25 cellular contexts compared by ENCODE assay signal in genomic region chr3:63706321-63707085, GRCh38. TPM values are rescaled to one million over a fixed set of nuclear protein-coding genes. Genes with fewer than 3 reads are reported as not detected.
DNase-seq lines count a peak whose midpoint lies in the region; ATAC-seq, FAIRE-seq and TF ChIP-seq lines count a peak whose summit lies in the region.
"Had no signal": no experiment of that assay in that cellular context is flagged by ENCODE, and none has a peak within 500 bp of the region (broad histone marks: within the 10 kb centered on the region; RNA-seq: fewer than 3 reads in every experiment).

No MANE protein-coding gene starts in this region.

- no peaks in the 10 kb centered on the region for H3K36me3 Mint-ChIP-seq in astrocyte (ENCODE audit: low read depth, unreplicated experiment)
- H3K36me3 Mint-ChIP-seq in activated naive CD4-positive, alpha-beta T cell treated with anti-CD3 and anti-CD28 coated beads, Interleukin-2, amount 10 ng/mL, durations not matched to agents 7 days and 5 days, result no peaks in the 10 kb centered on the region
- H3K36me3 Mint-ChIP-seq: mesothelial cell of epicardium had no signal

- TF ChIP-seq CTCF in mammary epithelial cell (conservative IDR thresholded peaks at IDR 0.05 in 1 of 2, IDR thresholded peaks at IDR 0.05 in 1 of 2; ENCODE audit: extremely low read depth in 1 of 2, insufficient read depth in 1 of 2, low read depth in 1 of 2, low read length in 2 of 2), result no peak
- no peak for TF ChIP-seq CTCF in breast epithelium (IDR thresholded peaks at IDR 0.05)
- TF ChIP-seq CTCF in astrocyte (IDR thresholded peaks at IDR 0.05; ENCODE audit: insufficient read depth, low read depth, low read length), result no peak
- no peak for TF ChIP-seq CTCF in foreskin keratinocyte (conservative IDR thresholded peaks at IDR 0.05)

- H3K27me3 ChIP-seq in mammary epithelial cell (ENCODE audit: insufficient read depth, low read length) (no peaks in the 10 kb centered on the region), breast epithelium (no peaks in the 10 kb centered on the region), astrocyte (ENCODE audit: insufficient read depth, low read length) (no peaks in the 10 kb centered on the region), foreskin keratinocyte (no peaks in the 10 kb centered on the region)
- H3K27me3 ChIP-seq: ascending aorta; BLaER1 treated with 17β-estradiol and CSF1 and Interleukin-3, amounts not matched to agents 10 nM and 100 nM; esophagus squamous epithelium; hepatocyte; MG63; suprapubic skin had no signal

- DNase-seq in mammary epithelial cell, result peak; percentile 87
- DNase-seq in breast epithelium (ENCODE audit: low spot score in 2 of 2), result no peak
- DNase-seq in astrocyte (ENCODE audit: low read depth), result peak; percentile 56
- DNase-seq in foreskin keratinocyte, result peak; percentile 71 to 87
- peak; percentile 43 for DNase-seq in superior temporal gyrus (ENCODE audit: extremely low spot score)
- DNase-seq in GM19238 (ENCODE audit: insufficient read length, low spot score), result no peak
- DNase-seq in activated naive CD4-positive, alpha-beta T cell treated with anti-CD3 and anti-CD28 coated beads, Interleukin-2, amount 10 ng/mL, durations not matched to agents 7 days and 5 days, result no peak
- no peak for DNase-seq in KBM-7
- DNase-seq: 8988T; activated CD4-positive, alpha-beta T cell treated with anti-CD3 and anti-CD28 coated beads, Interleukin-2, amount 10 ng/mL, durations not matched to agents 24 days and 14 days; activated CD8-positive, alpha-beta memory T cell treated with anti-CD3 and anti-CD28 coated beads, Interleukin-2, amount 50 U/mL, for 4 hours; esophagus squamous epithelium; islet precursor cell; MG63; NCI-H774; psoas muscle; stimulated activated CD8-positive, alpha-beta memory T cell treated with anti-CD3 and anti-CD28 coated beads, Interleukin-4, amount 100 ng/mL, for 48 hours had no signal

- BruUV-seq in mammary epithelial cell (replicated peaks; lab: Mats Ljungman, UMichigan), result no TSS peak

- no peaks in the 10 kb centered on the region for H3K27me3 Mint-ChIP-seq in astrocyte (ENCODE audit: low read depth, unreplicated experiment)
- H3K27me3 Mint-ChIP-seq in activated naive CD4-positive, alpha-beta T cell treated with anti-CD3 and anti-CD28 coated beads, Interleukin-2, amount 10 ng/mL, durations not matched to agents 7 days and 5 days, result no peaks in the 10 kb centered on the region
- H3K27me3 Mint-ChIP-seq: activated CD4-positive, alpha-beta T cell treated with anti-CD3 and anti-CD28 coated beads, Interleukin-2, amount 10 ng/mL, durations not matched to agents 24 days and 14 days had no signal

- dilution Hi-C loops in mammary epithelial cell (cut with HindIII; ENCODE audit: low sequenced_read_pairs), result no loop called here

- H2AFZ ChIP-seq in mammary epithelial cell (ENCODE audit: low read depth, low read length), result peak overlapping the region; percentile 24
- no peak overlapping the region for H2AFZ ChIP-seq in astrocyte (ENCODE audit: low read depth, low read length)
- H2AFZ ChIP-seq: hepatocyte had no signal

- H3K4me1 ChIP-seq in mammary epithelial cell (ENCODE audit: insufficient read depth, low read length), result peaks cover 32% of the 10 kb centered on the region
- no peaks in the 10 kb centered on the region for H3K4me1 ChIP-seq in breast epithelium
- H3K4me1 ChIP-seq in astrocyte (ENCODE audit: insufficient read depth, low read length), result peaks cover 9% of the 10 kb centered on the region
- peaks cover 11% of the 10 kb centered on the region for H3K4me1 ChIP-seq in foreskin keratinocyte
- H3K4me1 ChIP-seq: ascending aorta; BLaER1 treated with 17β-estradiol and CSF1 and Interleukin-3, amounts not matched to agents 10 nM and 100 nM; esophagus squamous epithelium; psoas muscle; suprapubic skin had no signal

- H4K20me1 ChIP-seq in mammary epithelial cell (ENCODE audit: insufficient read depth, low read length) (no peaks in the 10 kb centered on the region), astrocyte (ENCODE audit: insufficient read depth, low read length) (no peaks in the 10 kb centered on the region)
- H4K20me1 ChIP-seq: BLaER1 treated with 17β-estradiol and CSF1 and Interleukin-3, amounts not matched to agents 10 nM and 100 nM had no signal

- 39% methylated on average over 4 of the region's 4 CpGs for WGBS in mammary epithelial cell (ENCODE audit: low coverage, missing lambda C conversion rate)

- in situ Hi-C loops in mammary epithelial cell (cut with MboI; ENCODE audit: low sequenced_read_pairs in 2 of 2), result no loop called here
- in situ Hi-C loops in KBM-7 (cut with MboI; ENCODE audit: low pct_unique_long_range_greater_than_20kb, low sequenced_read_pairs), result no loop called here

- intact Hi-C loops in mammary epithelial cell (cut with micrococcal nuclease), result no loop called here
- intact Hi-C loops in breast epithelium (cut with DNase I; ENCODE audit: low total_unique reads), result no loop called here

- no peak overlapping the region for H3K9ac ChIP-seq in mammary epithelial cell (ENCODE audit: insufficient read depth, low read length)
- no peak overlapping the region for H3K9ac ChIP-seq in astrocyte (ENCODE audit: low read length)
- H3K9ac ChIP-seq: BLaER1 treated with 17β-estradiol and CSF1 and Interleukin-3, amounts not matched to agents 10 nM and 100 nM had no signal

- H3K79me2 ChIP-seq in mammary epithelial cell (ENCODE audit: insufficient read depth, low read length), result no peaks in the 10 kb centered on the region
- no peaks in the 10 kb centered on the region for H3K79me2 ChIP-seq in astrocyte (ENCODE audit: insufficient read depth, low read length)
- H3K79me2 ChIP-seq: hepatocyte had no signal

- H3K9me3 ChIP-seq in mammary epithelial cell (replicated peaks; ENCODE audit: insufficient read depth, low read length) (no peaks in the 10 kb centered on the region), breast epithelium (no peaks in the 10 kb centered on the region), astrocyte (ENCODE audit: insufficient read depth, low read depth, low read length) (no peaks in the 10 kb centered on the region)
- H3K9me3 ChIP-seq: ascending aorta; BLaER1 treated with 17β-estradiol and CSF1 and Interleukin-3, amounts not matched to agents 10 nM and 100 nM; esophagus squamous epithelium; MG63; psoas muscle; suprapubic skin had no signal

- H3K4me2 ChIP-seq in mammary epithelial cell (ENCODE audit: insufficient read depth, low read depth, low read length) (peak overlapping the region; percentile 50), astrocyte (ENCODE audit: low read length) (peak overlapping the region; percentile 15)
- H3K4me2 ChIP-seq: BLaER1 treated with 17β-estradiol and CSF1 and Interleukin-3, amounts not matched to agents 10 nM and 100 nM; hepatocyte had no signal

- H3K27ac ChIP-seq in mammary epithelial cell (ENCODE audit: insufficient read depth, low read depth, low read length) (no peak overlapping the region), breast epithelium (peak overlapping the region in 1 of 2 donors; percentile 41), astrocyte (ENCODE audit: low read depth, low read length) (no peak overlapping the region), foreskin keratinocyte (no peak overlapping the region)
- H3K27ac ChIP-seq: ascending aorta; BLaER1 treated with 17β-estradiol and CSF1 and Interleukin-3, amounts not matched to agents 10 nM and 100 nM; esophagus squamous epithelium; hepatocyte; psoas muscle; suprapubic skin had no signal

- peak; percentile 73 for FAIRE-seq in astrocyte (lab: Jason Lieb, UNC)
- FAIRE-seq: HepG2 had no signal

- H3K4me3 Mint-ChIP-seq in astrocyte (ENCODE audit: unreplicated experiment), result no peak overlapping the region
- no peak overlapping the region for H3K4me3 Mint-ChIP-seq in activated naive CD4-positive, alpha-beta T cell treated with anti-CD3 and anti-CD28 coated beads, Interleukin-2, amount 10 ng/mL, durations not matched to agents 7 days and 5 days
- H3K4me3 Mint-ChIP-seq: activated CD4-positive, alpha-beta T cell treated with anti-CD3 and anti-CD28 coated beads, Interleukin-2, amount 10 ng/mL, durations not matched to agents 24 days and 14 days; mesothelial cell of epicardium; neural crest cell had no signal

- H3K36me3 ChIP-seq in mammary epithelial cell (ENCODE audit: insufficient read depth, low read length) (no peaks in the 10 kb centered on the region), breast epithelium (no peaks in the 10 kb centered on the region), astrocyte (ENCODE audit: insufficient read depth, low read length) (no peaks in the 10 kb centered on the region)
- H3K36me3 ChIP-seq: ascending aorta; BLaER1 treated with 17β-estradiol and CSF1 and Interleukin-3, amounts not matched to agents 10 nM and 100 nM; esophagus squamous epithelium; MG63; suprapubic skin had no signal

- CTCF ChIA-PET in mammary epithelial cell (lab: Charles Lee; ENCODE audit: low non-redundant PET), result no interaction called here
- CTCF ChIA-PET in activated naive CD4-positive, alpha-beta T cell treated with anti-CD3 and anti-CD28 coated beads, Interleukin-2, amount 10 ng/mL, durations not matched to agents 7 days and 5 days (lab: Charles Lee), result interaction anchor here (0.6 kb wide), 1 partner anchor 100 kb away, joined by 4 read pairs; no protein-coding TSS in a partner anchor

- peaks cover 22% of the 10 kb centered on the region for H3K4me1 Mint-ChIP-seq in astrocyte (ENCODE audit: low read depth, unreplicated experiment)
- H3K4me1 Mint-ChIP-seq in activated naive CD4-positive, alpha-beta T cell treated with anti-CD3 and anti-CD28 coated beads, Interleukin-2, amount 10 ng/mL, durations not matched to agents 7 days and 5 days, result no peaks in the 10 kb centered on the region
- H3K4me1 Mint-ChIP-seq: activated CD4-positive, alpha-beta T cell treated with anti-CD3 and anti-CD28 coated beads, Interleukin-2, amount 10 ng/mL, durations not matched to agents 24 days and 14 days; mesothelial cell of epicardium; neural crest cell had no signal

- H3K9me3 Mint-ChIP-seq in astrocyte (ENCODE audit: unreplicated experiment), result no peaks in the 10 kb centered on the region
- H3K9me3 Mint-ChIP-seq in activated naive CD4-positive, alpha-beta T cell treated with anti-CD3 and anti-CD28 coated beads, Interleukin-2, amount 10 ng/mL, durations not matched to agents 7 days and 5 days, result no peaks in the 10 kb centered on the region
- H3K9me3 Mint-ChIP-seq: activated CD4-positive, alpha-beta T cell treated with anti-CD3 and anti-CD28 coated beads, Interleukin-2, amount 10 ng/mL, durations not matched to agents 24 days and 14 days; mesothelial cell of epicardium; neural crest cell had no signal

- H3K4me3 ChIP-seq in mammary epithelial cell (replicated peaks in 1 of 3; ENCODE audit: insufficient read depth in 1 of 3, low read depth in 2 of 3, low read length in 3 of 3) (no peak overlapping the region), breast epithelium (no peak overlapping the region), astrocyte (ENCODE audit: insufficient read depth, low read depth, low read length) (no peak overlapping the region)
- H3K4me3 ChIP-seq: ascending aorta; BLaER1 treated with 17β-estradiol and CSF1 and Interleukin-3, amounts not matched to agents 10 nM and 100 nM; esophagus squamous epithelium; hepatocyte; MG63; psoas muscle; suprapubic skin had no signal

- peak; percentile 95 for ATAC-seq in foreskin keratinocyte
- ATAC-seq: HepG2, psoas muscle had no signal

- no peak for TF ChIP-seq POLR2A in breast epithelium (IDR thresholded peaks at IDR 0.05)

- no peak overlapping the region for H3K27ac Mint-ChIP-seq in astrocyte (ENCODE audit: unreplicated experiment)
- H3K27ac Mint-ChIP-seq in activated naive CD4-positive, alpha-beta T cell treated with anti-CD3 and anti-CD28 coated beads, Interleukin-2, amount 10 ng/mL, durations not matched to agents 7 days and 5 days, result no peak overlapping the region
- H3K27ac Mint-ChIP-seq: activated CD4-positive, alpha-beta T cell treated with anti-CD3 and anti-CD28 coated beads, Interleukin-2, amount 10 ng/mL, durations not matched to agents 24 days and 14 days; mesothelial cell of epicardium had no signal

RNA-seq across cellular contexts. Expression of gene SNTN, which starts 54.0 kb away (rescaled TPM):
- total RNA-seq in mammary epithelial cell (not detected), breast epithelium (not detected), astrocyte (not detected in 2 replicates), foreskin keratinocyte (not detected in 2 replicates)
- polyA plus RNA-seq in mammary epithelial cell (not detected), foreskin keratinocyte (not detected in 2 replicates)
- polyA minus RNA-seq in mammary epithelial cell, result not detected
- total RNA-seq: activated CD4-positive, alpha-beta T cell treated with anti-CD3 and anti-CD28 coated beads, Interleukin-2, amount 10 ng/mL, durations not matched to agents 24 days and 14 days; ascending aorta; dermis microvascular lymphatic vessel endothelial cell; esophagus squamous epithelium; hepatocyte; HepG2; neural crest cell; psoas muscle; suprapubic skin had no signal
- polyA plus RNA-seq: hepatocyte, HepG2, psoas muscle had no signal

Comparison
In these comparisons a context has a peak if more than half of its experiments do, and no peak if none do; other contexts are left out.
1. DNase-seq: peak in mammary epithelial cell (single experiment), astrocyte (single experiment), foreskin keratinocyte (2 of 2) and superior temporal gyrus (single experiment); none in breast epithelium (0 of 2), GM19238 (single experiment), activated naive CD4-positive, alpha-beta T cell treated with anti-CD3 and anti-CD28 coated beads, Interleukin-2, amount 10 ng/mL, durations not matched to agents 7 days and 5 days (single experiment) and KBM-7 (single experiment).